ENCODE assay signal across 8 cellular contexts in genomic region chr5:74765929-74766328, GRCh38. TPM values are rescaled to one million over a fixed set of nuclear protein-coding genes. Genes with fewer than 3 reads are reported as not detected.
A peak's percentile ranks its signal among the peaks of the same experiment; 100 is the strongest.
DNase-seq lines count a peak whose midpoint lies in the region; TF ChIP-seq lines count a peak whose summit lies in the region.

No MANE protein-coding gene starts in this region.

- CTCF ChIA-PET in activated CD4-positive, alpha-beta T cell treated with anti-CD3 and anti-CD28 coated beads, Interleukin-2, amount 10 ng/mL, durations not matched to agents 7 days and 5 days (lab: Charles Lee): no interaction called here

- no peaks in the 10 kb centered on the region for H3K27me3 Mint-ChIP-seq in activated CD4-positive, alpha-beta T cell treated with anti-CD3 and anti-CD28 coated beads, Interleukin-2, amount 10 ng/mL, durations not matched to agents 7 days and 5 days
- no peaks in the 10 kb centered on the region for H3K27me3 Mint-ChIP-seq in activated naive CD8-positive, alpha-beta T cell

- no peaks in the 10 kb centered on the region for H3K27me3 ChIP-seq in suprapubic skin

- H3K4me3 ChIP-seq in suprapubic skin: peak overlapping the region; percentile 99

- H3K9me3 Mint-ChIP-seq in activated CD4-positive, alpha-beta T cell treated with anti-CD3 and anti-CD28 coated beads, Interleukin-2, amount 10 ng/mL, durations not matched to agents 7 days and 5 days: no peaks in the 10 kb centered on the region
- no peaks in the 10 kb centered on the region for H3K9me3 Mint-ChIP-seq in activated naive CD8-positive, alpha-beta T cell (ENCODE audit: low read depth)

- no peak for TF ChIP-seq POLR2A in suprapubic skin (IDR thresholded peaks at IDR 0.05)

- 66% methylated on average over 27 of the region's 27 CpGs for WGBS in suprapubic skin

- TF ChIP-seq CTCF in suprapubic skin (IDR thresholded peaks at IDR 0.05): no peak

- no peaks in the 10 kb centered on the region for H3K9me3 ChIP-seq in suprapubic skin

- peaks cover 31% of the 10 kb centered on the region for H3K4me1 ChIP-seq in suprapubic skin

- no peak for TF ChIP-seq EP300 in suprapubic skin (IDR thresholded peaks at IDR 0.05)

- peak overlapping the region; percentile 100 for H3K4me3 Mint-ChIP-seq in activated CD4-positive, alpha-beta T cell treated with anti-CD3 and anti-CD28 coated beads, Interleukin-2, amount 10 ng/mL, durations not matched to agents 7 days and 5 days
- peak overlapping the region; percentile 100 for H3K4me3 Mint-ChIP-seq in activated naive CD8-positive, alpha-beta T cell

- DNase-seq in activated CD4-positive, alpha-beta T cell treated with anti-CD3 and anti-CD28 coated beads, Interleukin-2, amount 10 ng/mL, durations not matched to agents 7 days and 5 days: no peak
- no peak for DNase-seq in activated CD4-positive, alpha-beta T cell treated with anti-CD3 and anti-CD28 coated beads, Interleukin-2, amount 50 U/mL, for 48 hours
- DNase-seq in left kidney (ENCODE audit: low read depth, low spot score): peak; percentile 1
- no peak for DNase-seq in suprapubic skin (ENCODE audit: low spot score in 2 of 2)
- DNase-seq in HuH-7.5 (ENCODE audit: low spot score): no peak
- DNase-seq in HPDE6-E6E7 (ENCODE audit: extremely low spot score): no peak
- DNase-seq in stimulated activated CD4-positive, alpha-beta T cell treated with anti-CD3 and anti-CD28 coated beads, Interleukin-4, amount 100 ng/mL, for 1 hour: no peak

- peaks cover 42% of the 10 kb centered on the region for H3K4me1 Mint-ChIP-seq in activated CD4-positive, alpha-beta T cell treated with anti-CD3 and anti-CD28 coated beads, Interleukin-2, amount 10 ng/mL, durations not matched to agents 7 days and 5 days
- peaks cover 49% of the 10 kb centered on the region for H3K4me1 Mint-ChIP-seq in activated naive CD8-positive, alpha-beta T cell (ENCODE audit: low read depth)

- peak overlapping the region; percentile 96 for H3K27ac Mint-ChIP-seq in activated CD4-positive, alpha-beta T cell treated with anti-CD3 and anti-CD28 coated beads, Interleukin-2, amount 10 ng/mL, durations not matched to agents 7 days and 5 days
- H3K27ac Mint-ChIP-seq in activated naive CD8-positive, alpha-beta T cell: no peak overlapping the region

- peaks cover 34% of the 10 kb centered on the region for H3K36me3 Mint-ChIP-seq in activated CD4-positive, alpha-beta T cell treated with anti-CD3 and anti-CD28 coated beads, Interleukin-2, amount 10 ng/mL, durations not matched to agents 7 days and 5 days (ENCODE audit: low read depth)
- peaks cover 8% of the 10 kb centered on the region for H3K36me3 Mint-ChIP-seq in activated naive CD8-positive, alpha-beta T cell

- no peak overlapping the region for H3K27ac ChIP-seq in suprapubic skin

- H3K36me3 ChIP-seq in suprapubic skin: peaks cover 29% of the 10 kb centered on the region

- POLR2A ChIA-PET in activated CD4-positive, alpha-beta T cell treated with anti-CD3 and anti-CD28 coated beads, Interleukin-2, amount 10 ng/mL, durations not matched to agents 7 days and 5 days (lab: Charles Lee): no interaction called here

RNA-seq across cellular contexts. Expression of gene GFM2, which starts 1.0 kb away (rescaled TPM):
- total RNA-seq in activated CD4-positive, alpha-beta T cell treated with anti-CD3 and anti-CD28 coated beads, Interleukin-2, amount 10 ng/mL, durations not matched to agents 7 days and 5 days: 10 to 100 TPM; 24.0 to 24.3 TPM
- total RNA-seq in suprapubic skin: 10 to 100 TPM; 19.2 to 24.7 (median 21.2) TPM

RNA-seq across cellular contexts. Expression of gene NSA2, which starts 1.1 kb away (rescaled TPM):
- total RNA-seq in activated CD4-positive, alpha-beta T cell treated with anti-CD3 and anti-CD28 coated beads, Interleukin-2, amount 10 ng/mL, durations not matched to agents 7 days and 5 days: 100 to 1,000 TPM; 130 to 160 TPM
- total RNA-seq in suprapubic skin: 10 to 100 TPM; 47.5 to 93.8 (median 70.2) TPM
